ENCODE assay signal across 18 cellular contexts in the genomic region with DNA sequence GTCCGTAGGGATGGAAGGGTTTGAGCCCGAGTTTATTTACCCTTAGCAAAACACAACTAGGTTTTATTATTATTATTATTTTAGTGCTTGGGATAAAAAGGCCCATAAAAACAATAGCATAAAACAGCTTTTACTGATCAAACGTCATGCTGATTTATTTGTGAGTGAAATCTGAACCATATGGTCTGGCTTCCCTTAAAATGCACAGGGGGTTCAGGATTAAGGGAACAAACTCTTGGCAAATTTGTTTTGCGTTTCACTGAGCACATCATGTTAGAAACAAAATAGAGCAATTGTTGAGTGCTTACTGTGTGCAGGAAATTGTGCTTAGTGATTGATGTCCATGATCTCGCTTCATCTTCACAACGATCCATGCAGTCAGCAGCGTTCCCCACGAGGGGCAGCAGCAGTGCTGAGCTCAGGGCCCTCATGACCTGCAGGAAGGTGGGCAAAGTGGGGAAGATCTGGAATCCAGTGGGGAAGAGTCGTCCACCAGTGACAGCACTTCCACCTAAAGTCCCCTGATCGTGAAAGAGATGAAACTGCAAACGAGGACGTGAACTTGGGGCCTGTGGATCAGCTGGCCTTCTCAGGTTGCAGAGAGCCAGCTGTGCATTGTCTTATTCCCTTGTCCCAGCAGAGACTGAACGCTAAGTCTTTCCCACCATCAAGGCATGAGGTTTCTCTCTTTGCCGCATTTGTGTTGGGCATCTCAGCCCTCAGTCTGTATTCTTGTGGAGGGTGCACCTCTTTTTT.
A peak's percentile ranks its signal among the peaks of the same experiment; 100 is the strongest.
DNase-seq lines count a peak whose midpoint lies in the region; ATAC-seq, FAIRE-seq and TF ChIP-seq lines count a peak whose summit lies in the region.
"Had no signal": no experiment of that assay in that cellular context is flagged by ENCODE, and none has a peak within 500 bp of the region (broad histone marks: within the 10 kb centered on the region; RNA-seq: fewer than 3 reads in every experiment).

No MANE protein-coding gene starts in this region.

- H3K9me3 ChIP-seq in A673 (ENCODE audit: low read depth, low read length, poor library complexity, severe bottlenecking) (no peaks in the 10 kb centered on the region), upper lobe of left lung (no peaks in the 10 kb centered on the region)
- H3K9me3 ChIP-seq: SJSA1 had no signal

- H3K36me3 Mint-ChIP-seq in GM23338 (ENCODE audit: low read depth), result no peaks in the 10 kb centered on the region
- peaks cover 7% of the 10 kb centered on the region for H3K36me3 Mint-ChIP-seq in nephron (ENCODE audit: low read depth)

- BruUV-seq in A673 (replicated peaks; lab: Mats Ljungman, UMichigan), result no TSS peak

- H3K36me3 ChIP-seq in A673 (ENCODE audit: insufficient read depth, low read length, poor library complexity, severe bottlenecking) (no peaks in the 10 kb centered on the region), GM23338 (ENCODE audit: insufficient read depth) (no peaks in the 10 kb centered on the region), bronchial epithelial cell (ENCODE audit: control insufficient read depth, insufficient read depth, low read length) (no peaks in the 10 kb centered on the region), upper lobe of left lung (no peaks in the 10 kb centered on the region)
- H3K36me3 ChIP-seq: SJSA1 had no signal

- TF ChIP-seq CTCF in A673 (conservative IDR thresholded peaks at IDR 0.05; ENCODE audit: low read depth, low read length) (peak; percentile 15; the same call in 1 of the 2 replicates), GM23338 (conservative IDR thresholded peaks at IDR 0.05; ENCODE audit: low read depth in 2 of 2) (no peak), bronchial epithelial cell (IDR thresholded peaks at IDR 0.05; ENCODE audit: insufficient read depth, low read length, severe bottlenecking) (no peak), nephron (IDR thresholded peaks at IDR 0.05; ENCODE audit: unreplicated experiment in 3 of 3) (peak in 1 of 3 experiments; percentile 34), upper lobe of left lung (IDR thresholded peaks at IDR 0.05) (no peak)

- POLR2A ChIA-PET in A673 (lab: Charles Lee; ENCODE audit: low non-redundant PET), result no interaction called here

- H3K27ac ChIP-seq in A673 (ENCODE audit: low read depth, low read length, poor library complexity, severe bottlenecking), result no peak overlapping the region
- H3K27ac ChIP-seq in GM23338 (ENCODE audit: low read depth), result no peak overlapping the region
- H3K27ac ChIP-seq in upper lobe of left lung, result no peak overlapping the region
- H3K27ac ChIP-seq: KMS-11 had no signal

- H3K27me3 Mint-ChIP-seq in GM23338 (ENCODE audit: insufficient read depth, low read depth, poor library complexity) (no peaks in the 10 kb centered on the region), nephron (ENCODE audit: low read depth) (peaks cover 9% of the 10 kb centered on the region)

- no peak overlapping the region for H3K4me2 ChIP-seq in GM23338
- H3K4me2 ChIP-seq: KMS-11 had no signal

- no peaks in the 10 kb centered on the region for H3K79me2 ChIP-seq in GM23338 (replicated peaks; ENCODE audit: insufficient read depth)

- H3K4me1 Mint-ChIP-seq in GM23338, result peaks cover 11% of the 10 kb centered on the region
- H3K4me1 Mint-ChIP-seq in nephron, result peaks cover 23% of the 10 kb centered on the region

- no peak overlapping the region for H2AFZ ChIP-seq in GM23338

- no peaks in the 10 kb centered on the region for H3K4me1 ChIP-seq in A673 (ENCODE audit: insufficient read depth, low read length, poor library complexity, severe bottlenecking)
- H3K4me1 ChIP-seq in GM23338 (ENCODE audit: insufficient read depth), result no peaks in the 10 kb centered on the region
- H3K4me1 ChIP-seq in upper lobe of left lung, result no peaks in the 10 kb centered on the region

- no peak for TF ChIP-seq POLR2A in upper lobe of left lung (IDR thresholded peaks at IDR 0.05)

- no peaks in the 10 kb centered on the region for H4K20me1 ChIP-seq in GM23338 (replicated peaks; ENCODE audit: insufficient read depth)

- peak; percentile 52; the same call in 2 of the 3 replicates for ATAC-seq in GM23338
- ATAC-seq in GM21529 (IDR thresholded peaks at IDR 0.05; ENCODE audit: unreplicated experiment), result no peak
- no peak for ATAC-seq in upper lobe of left lung (ENCODE audit: low FRiP score in 2 of 2)
- ATAC-seq in GM18909 (IDR thresholded peaks at IDR 0.05; ENCODE audit: poor library complexity, unreplicated experiment), result no peak

- 82 to 89% methylated on average over 13 to 14 of the region's 14 CpGs for WGBS in upper lobe of left lung, 2 donors

- H3K27ac Mint-ChIP-seq in GM23338 (no peak overlapping the region), nephron (peak overlapping the region; percentile 61 to 81 (median 80))
- H3K27ac Mint-ChIP-seq: HFFc6 had no signal

- no peak overlapping the region for H3K4me3 Mint-ChIP-seq in GM23338
- no peak overlapping the region for H3K4me3 Mint-ChIP-seq in nephron
- H3K4me3 Mint-ChIP-seq: HFFc6 had no signal

- no peaks in the 10 kb centered on the region for H3K27me3 ChIP-seq in A673 (replicated peaks; ENCODE audit: insufficient read depth, low read depth, low read length, poor library complexity)
- no peaks in the 10 kb centered on the region for H3K27me3 ChIP-seq in GM23338 (ENCODE audit: insufficient read depth)
- H3K27me3 ChIP-seq in bronchial epithelial cell (ENCODE audit: control insufficient read depth, insufficient read depth, low read length), result no peaks in the 10 kb centered on the region
- H3K27me3 ChIP-seq in upper lobe of left lung, result no peaks in the 10 kb centered on the region
- H3K27me3 ChIP-seq: SJSA1 had no signal

- no peak overlapping the region for H3K4me3 ChIP-seq in A673 (ENCODE audit: low read depth, low read length, poor library complexity, severe bottlenecking)
- no peak overlapping the region for H3K4me3 ChIP-seq in GM23338
- H3K4me3 ChIP-seq in bronchial epithelial cell (ENCODE audit: low read depth, low read length), result no peak overlapping the region
- no peak overlapping the region for H3K4me3 ChIP-seq in upper lobe of left lung
- H3K4me3 ChIP-seq: SJSA1 had no signal

- peak; percentile 75 for FAIRE-seq in bronchial epithelial cell (lab: Jason Lieb, UNC)
- FAIRE-seq: HepG2 had no signal

- no peaks in the 10 kb centered on the region for H3F3A ChIP-seq in GM23338 (replicated peaks; ENCODE audit: low read depth)

- H3K9me3 Mint-ChIP-seq in GM23338, result no peaks in the 10 kb centered on the region
- no peaks in the 10 kb centered on the region for H3K9me3 Mint-ChIP-seq in nephron
- H3K9me3 Mint-ChIP-seq: HFFc6 had no signal

- TF ChIP-seq EP300 in upper lobe of left lung (IDR thresholded peaks at IDR 0.05), result no peak

- DNase-seq in A673 (ENCODE audit: low spot score) (no peak), GM23338 (ENCODE audit: low spot score) (no peak), bronchial epithelial cell (ENCODE audit: low read depth) (no peak), upper lobe of left lung (no peak), kidney glomerular epithelial cell (lab: John Stamatoyannopoulos, UW) (no peak)
- DNase-seq: AML-193, COR-L47, NCI-H1048, NCI-H146, NCI-H2081, NCI-H446 had no signal

- H3K9me2 ChIP-seq in GM23338 (ENCODE audit: insufficient read depth), result no peaks in the 10 kb centered on the region

- intact Hi-C loops in A673 (cut with micrococcal nuclease; ENCODE audit: unreplicated experiment), result no loop called here

- CTCF ChIA-PET in A673 (lab: Charles Lee), result no interaction called here

TF ChIP-seq in GM23338, 12 proteins besides CTCF, POLR2A, EP300 and RAD21 (continues in another document):
- TF ChIP-seq, protein P1, sequence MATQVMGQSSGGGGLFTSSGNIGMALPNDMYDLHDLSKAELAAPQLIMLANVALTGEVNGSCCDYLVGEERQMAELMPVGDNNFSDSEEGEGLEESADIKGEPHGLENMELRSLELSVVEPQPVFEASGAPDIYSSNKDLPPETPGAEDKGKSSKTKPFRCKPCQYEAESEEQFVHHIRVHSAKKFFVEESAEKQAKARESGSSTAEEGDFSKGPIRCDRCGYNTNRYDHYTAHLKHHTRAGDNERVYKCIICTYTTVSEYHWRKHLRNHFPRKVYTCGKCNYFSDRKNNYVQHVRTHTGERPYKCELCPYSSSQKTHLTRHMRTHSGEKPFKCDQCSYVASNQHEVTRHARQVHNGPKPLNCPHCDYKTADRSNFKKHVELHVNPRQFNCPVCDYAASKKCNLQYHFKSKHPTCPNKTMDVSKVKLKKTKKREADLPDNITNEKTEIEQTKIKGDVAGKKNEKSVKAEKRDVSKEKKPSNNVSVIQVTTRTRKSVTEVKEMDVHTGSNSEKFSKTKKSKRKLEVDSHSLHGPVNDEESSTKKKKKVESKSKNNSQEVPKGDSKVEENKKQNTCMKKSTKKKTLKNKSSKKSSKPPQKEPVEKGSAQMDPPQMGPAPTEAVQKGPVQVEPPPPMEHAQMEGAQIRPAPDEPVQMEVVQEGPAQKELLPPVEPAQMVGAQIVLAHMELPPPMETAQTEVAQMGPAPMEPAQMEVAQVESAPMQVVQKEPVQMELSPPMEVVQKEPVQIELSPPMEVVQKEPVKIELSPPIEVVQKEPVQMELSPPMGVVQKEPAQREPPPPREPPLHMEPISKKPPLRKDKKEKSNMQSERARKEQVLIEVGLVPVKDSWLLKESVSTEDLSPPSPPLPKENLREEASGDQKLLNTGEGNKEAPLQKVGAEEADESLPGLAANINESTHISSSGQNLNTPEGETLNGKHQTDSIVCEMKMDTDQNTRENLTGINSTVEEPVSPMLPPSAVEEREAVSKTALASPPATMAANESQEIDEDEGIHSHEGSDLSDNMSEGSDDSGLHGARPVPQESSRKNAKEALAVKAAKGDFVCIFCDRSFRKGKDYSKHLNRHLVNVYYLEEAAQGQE (IDR thresholded peaks at IDR 0.05; ENCODE audit: unreplicated experiment), result no peak
- TF ChIP-seq CREB1 (CRISPR knock-in tag; IDR thresholded peaks at IDR 0.05; ENCODE audit: low read depth) (no peak), NANOG (IDR thresholded peaks at IDR 0.05; ENCODE audit: borderline replicate concordance) (no peak)
